ENCODE assay signal across 18 cellular contexts in genomic region chr15:64905941-64906340, GRCh38. TPM values are rescaled to one million over a fixed set of nuclear protein-coding genes. Genes with fewer than 3 reads are reported as not detected.
A peak's percentile ranks its signal among the peaks of the same experiment; 100 is the strongest.
DNase-seq lines count a peak whose midpoint lies in the region; ATAC-seq, FAIRE-seq and TF ChIP-seq lines count a peak whose summit lies in the region.
"Had no signal": no experiment of that assay in that cellular context is flagged by ENCODE, and none has a peak within 500 bp of the region (broad histone marks: within the 10 kb centered on the region; RNA-seq: fewer than 3 reads in every experiment).

No MANE protein-coding gene starts in this region.

- peak overlapping the region; percentile 75 for H3K9ac ChIP-seq in adipocyte (ENCODE audit: low read length)
- no peak overlapping the region for H3K9ac ChIP-seq in kidney (ENCODE audit: low read length in 2 of 2)
- H3K9ac ChIP-seq in smooth muscle cell (ENCODE audit: low read depth), result no peak overlapping the region

- peaks cover 3% of the 10 kb centered on the region for H3K9me3 Mint-ChIP-seq in activated CD8-positive, alpha-beta T cell treated with anti-CD3 and anti-CD28 coated beads, Interleukin-2, amount 10 ng/mL, durations not matched to agents 7 days and 5 days (ENCODE audit: insufficient read depth)
- peaks cover 2% of the 10 kb centered on the region for H3K9me3 Mint-ChIP-seq in activated CD8-positive, alpha-beta T cell treated with anti-CD3 and anti-CD28 coated beads for 36 hours

- peak overlapping the region; percentile 54 for H3K4me3 Mint-ChIP-seq in activated CD8-positive, alpha-beta T cell treated with anti-CD3 and anti-CD28 coated beads, Interleukin-2, amount 10 ng/mL, durations not matched to agents 7 days and 5 days
- H3K4me3 Mint-ChIP-seq in activated CD8-positive, alpha-beta T cell treated with anti-CD3 and anti-CD28 coated beads for 36 hours, result no peak overlapping the region

- no peak overlapping the region for H3K4me2 ChIP-seq in smooth muscle cell

- H2AFZ ChIP-seq in smooth muscle cell (ENCODE audit: low read depth), result peak overlapping the region; percentile 83
- H2AFZ ChIP-seq: GM23338 had no signal

- intact Hi-C loops in activated CD8-positive, alpha-beta T cell treated with anti-CD3 and anti-CD28 coated beads for 36 hours (cut with micrococcal nuclease), result loop anchor here (5.0 kb wide), 1 partner anchor 174 kb away; no protein-coding TSS in a partner anchor
- intact Hi-C loops in kidney (cut with DNase I), result loop anchor here (10.0 kb wide), 2 partner anchors 61 to 171 kb away; partner anchors contain the start of gene PLEKHO2

- H3K4me1 Mint-ChIP-seq in activated CD8-positive, alpha-beta T cell treated with anti-CD3 and anti-CD28 coated beads, Interleukin-2, amount 10 ng/mL, durations not matched to agents 7 days and 5 days (ENCODE audit: low read depth), result peaks cover 40% of the 10 kb centered on the region
- H3K4me1 Mint-ChIP-seq in activated CD8-positive, alpha-beta T cell treated with anti-CD3 and anti-CD28 coated beads for 36 hours (ENCODE audit: low read depth), result peaks cover 27% of the 10 kb centered on the region

- peaks cover 12% of the 10 kb centered on the region for H3K36me3 Mint-ChIP-seq in activated CD8-positive, alpha-beta T cell treated with anti-CD3 and anti-CD28 coated beads, Interleukin-2, amount 10 ng/mL, durations not matched to agents 7 days and 5 days (ENCODE audit: low read depth)
- H3K36me3 Mint-ChIP-seq in activated CD8-positive, alpha-beta T cell treated with anti-CD3 and anti-CD28 coated beads for 36 hours (ENCODE audit: low read depth), result peaks cover 2% of the 10 kb centered on the region
- H3K36me3 Mint-ChIP-seq: type B pancreatic cell had no signal

- POLR2A ChIA-PET in activated CD8-positive, alpha-beta T cell treated with anti-CD3 and anti-CD28 coated beads, Interleukin-2, amount 10 ng/mL, durations not matched to agents 7 days and 5 days (lab: Charles Lee), result interaction anchor here (4.8 kb wide), 1 partner anchor 12 kb away, joined by 36 read pairs; no protein-coding TSS in a partner anchor
- POLR2A ChIA-PET in activated CD8-positive, alpha-beta T cell treated with anti-CD3 and anti-CD28 coated beads for 36 hours (lab: Charles Lee), result interaction anchor here (1.5 kb wide), 1 partner anchor 23 kb away, joined by 10 read pairs; no protein-coding TSS in a partner anchor

- no peak for DNase-seq in activated CD8-positive, alpha-beta T cell treated with anti-CD3 and anti-CD28 coated beads, Interleukin-2, amount 10 ng/mL, durations not matched to agents 7 days and 5 days
- DNase-seq in activated CD8-positive, alpha-beta T cell treated with anti-CD3 and anti-CD28 coated beads for 36 hours, result no peak
- DNase-seq in adipocyte (ENCODE audit: low read depth), result no peak
- DNase-seq in kidney, result peak; percentile 53
- no peak for DNase-seq in smooth muscle cell (lab: John Stamatoyannopoulos, UW; ENCODE audit: unreplicated experiment)
- DNase-seq in BE2C, result no peak
- no peak for DNase-seq in activated CD8-positive, alpha-beta memory T cell treated with anti-CD3 and anti-CD28 coated beads, Interleukin-2, amount 50 U/mL, for 4 hours
- no peak for DNase-seq in LoVo (ENCODE audit: low spot score)
- DNase-seq: DMS79, foreskin keratinocyte, NCI-H1436, NCI-H2107, NCI-H446 had no signal

- no peak overlapping the region for H3K27ac Mint-ChIP-seq in activated CD8-positive, alpha-beta T cell treated with anti-CD3 and anti-CD28 coated beads, Interleukin-2, amount 10 ng/mL, durations not matched to agents 7 days and 5 days
- no peak overlapping the region for H3K27ac Mint-ChIP-seq in activated CD8-positive, alpha-beta T cell treated with anti-CD3 and anti-CD28 coated beads for 36 hours
- H3K27ac Mint-ChIP-seq: brain had no signal

- ATAC-seq in activated CD8-positive, alpha-beta T cell treated with anti-CD3 and anti-CD28 coated beads, Interleukin-2, amount 10 ng/mL, durations not matched to agents 7 days and 5 days, result no peak
- no peak for ATAC-seq in activated CD8-positive, alpha-beta T cell treated with anti-CD3 and anti-CD28 coated beads for 36 hours

- H3K4me1 ChIP-seq in adipocyte (ENCODE audit: control insufficient read depth, insufficient read depth, low read length) (peaks cover 12% of the 10 kb centered on the region), kidney (ENCODE audit: control insufficient read depth in 1 of 2, insufficient read depth in 1 of 2, low read depth in 1 of 2, low read length in 2 of 2) (peaks cover 0 to 6% of the 10 kb centered on the region in 2 donors), smooth muscle cell (ENCODE audit: low read depth) (peaks cover 5% of the 10 kb centered on the region), BE2C (no peaks in the 10 kb centered on the region; the same call in 1 of the 2 replicates)
- H3K4me1 ChIP-seq: foreskin keratinocyte had no signal

- H3K27me3 Mint-ChIP-seq in activated CD8-positive, alpha-beta T cell treated with anti-CD3 and anti-CD28 coated beads, Interleukin-2, amount 10 ng/mL, durations not matched to agents 7 days and 5 days (ENCODE audit: low read depth), result peaks cover 2% of the 10 kb centered on the region
- H3K27me3 Mint-ChIP-seq in activated CD8-positive, alpha-beta T cell treated with anti-CD3 and anti-CD28 coated beads for 36 hours, result peaks cover 3% of the 10 kb centered on the region

- H3K9me3 ChIP-seq in adipocyte (ENCODE audit: control insufficient read depth, low read length) (peaks cover 12% of the 10 kb centered on the region), kidney (ENCODE audit: control insufficient read depth in 1 of 2, low read length in 2 of 2) (peaks cover 0 to 3% of the 10 kb centered on the region in 2 donors), smooth muscle cell (replicated peaks; ENCODE audit: low read depth) (no peaks in the 10 kb centered on the region), BE2C (peaks cover 1% of the 10 kb centered on the region; the same call in 1 of the 2 replicates)

- WGBS in smooth muscle cell (ENCODE audit: low lambda C conversion rate), result 83% methylated on average over 9 of the region's 9 CpGs

- H4K20me1 ChIP-seq in smooth muscle cell (ENCODE audit: low read depth), result no peaks in the 10 kb centered on the region

- no peaks in the 10 kb centered on the region for H3F3A ChIP-seq in smooth muscle cell (ENCODE audit: low read depth)

- H3K4me3 ChIP-seq in adipocyte (ENCODE audit: low read length), result no peak overlapping the region
- no peak overlapping the region for H3K4me3 ChIP-seq in kidney (ENCODE audit: low read length in 2 of 2)
- no peak overlapping the region for H3K4me3 ChIP-seq in smooth muscle cell
- no peak overlapping the region for H3K4me3 ChIP-seq in BE2C (ENCODE audit: low read depth, low read length)
- H3K4me3 ChIP-seq: lung had no signal

- no peak for TF ChIP-seq CTCF in activated CD8-positive, alpha-beta T cell treated with anti-CD3 and anti-CD28 coated beads for 36 hours (IDR thresholded peaks at IDR 0.05)
- no peak for TF ChIP-seq CTCF in kidney (IDR thresholded peaks at IDR 0.05; ENCODE audit: borderline replicate concordance, extremely low read depth, insufficient read depth)
- no peak for TF ChIP-seq CTCF in smooth muscle cell (IDR thresholded peaks at IDR 0.05; ENCODE audit: borderline replicate concordance, insufficient read depth, poor library complexity, severe bottlenecking)
- TF ChIP-seq CTCF in BE2C (IDR thresholded peaks at IDR 0.05; ENCODE audit: low read depth, low read length), result no peak

- no peaks in the 10 kb centered on the region for H3K79me2 ChIP-seq in smooth muscle cell (ENCODE audit: low read depth)

- H3K27me3 ChIP-seq in adipocyte (replicated peaks; ENCODE audit: control insufficient read depth, insufficient read depth, low read length) (no peaks in the 10 kb centered on the region), smooth muscle cell (ENCODE audit: low read depth) (no peaks in the 10 kb centered on the region), BE2C (no peaks in the 10 kb centered on the region)
- H3K27me3 ChIP-seq: foreskin keratinocyte had no signal

- no peaks in the 10 kb centered on the region for H3K36me3 ChIP-seq in adipocyte (ENCODE audit: control insufficient read depth, insufficient read depth, low read length, severe bottlenecking)
- H3K36me3 ChIP-seq in kidney (ENCODE audit: control insufficient read depth in 1 of 2, insufficient read depth in 2 of 2, low read length in 2 of 2), result no peaks in the 10 kb centered on the region
- no peaks in the 10 kb centered on the region for H3K36me3 ChIP-seq in smooth muscle cell (ENCODE audit: low read depth)
- no peaks in the 10 kb centered on the region for H3K36me3 ChIP-seq in BE2C

- no peak for FAIRE-seq in kidney (lab: Jason Lieb, UNC)
- FAIRE-seq: islet of Langerhans had no signal

- CTCF ChIA-PET in activated CD8-positive, alpha-beta T cell treated with anti-CD3 and anti-CD28 coated beads, Interleukin-2, amount 10 ng/mL, durations not matched to agents 7 days and 5 days (lab: Charles Lee), result interaction anchor here (1.0 to 4.6 kb wide), 13 partner anchors 9 to 219 kb away, joined by 3 to 24 read pairs (median 4); no protein-coding TSS in a partner anchor
- CTCF ChIA-PET in activated CD8-positive, alpha-beta T cell treated with anti-CD3 and anti-CD28 coated beads for 36 hours (lab: Charles Lee), result interaction anchor here (0.9 to 8.4 kb wide), 7 partner anchors 10 to 178 kb away, joined by 3 to 35 read pairs (median 8); no protein-coding TSS in a partner anchor

- H3K27ac ChIP-seq in kidney (ENCODE audit: low read depth in 2 of 2, low read length in 2 of 2), result no peak overlapping the region
- H3K27ac ChIP-seq in smooth muscle cell (ENCODE audit: low read depth), result no peak overlapping the region
- H3K27ac ChIP-seq: foreskin keratinocyte had no signal

RNA-seq across cellular contexts. Expression of gene ANKDD1A, which starts 5.8 kb away (rescaled TPM):
- total RNA-seq in activated CD8-positive, alpha-beta T cell treated with anti-CD3 and anti-CD28 coated beads, Interleukin-2, amount 10 ng/mL, durations not matched to agents 7 days and 5 days, result 1 to 10 TPM; 9.1 to 9.5 TPM
- total RNA-seq in activated CD8-positive, alpha-beta T cell treated with anti-CD3 and anti-CD28 coated beads for 36 hours, result 1 to 10 TPM; 3.4 to 4.3 TPM
- 8.0 TPM for total RNA-seq in kidney
- 1.9 TPM for polyA plus RNA-seq in kidney (ENCODE audit: insufficient read depth, low read depth, low replicate concordance)
- total RNA-seq in smooth muscle cell, result 1.3 and 1.7 TPM in 2 replicates
- polyA plus RNA-seq in smooth muscle cell, result 2.8 and 5.6 TPM in 2 replicates
- polyA plus RNA-seq in BE2C (2012; ENCODE audit: insufficient read depth, insufficient read length, low read depth), result 11.4 TPM
